ENCODE assay signal across 15 cellular contexts in genomic region chr11:14980854-14981253, GRCh38. TPM values are rescaled to one million over a fixed set of nuclear protein-coding genes. Genes with fewer than 3 reads are reported as not detected.
DNase-seq lines count a peak whose midpoint lies in the region; ATAC-seq and TF ChIP-seq lines count a peak whose summit lies in the region.
"Had no signal": no experiment of that assay in that cellular context is flagged by ENCODE, and none has a peak within 500 bp of the region (broad histone marks: within the 10 kb centered on the region; RNA-seq: fewer than 3 reads in every experiment).

No MANE protein-coding gene starts in this region.

- dilution Hi-C loops in mammary epithelial cell (cut with HindIII; ENCODE audit: low sequenced_read_pairs): loop anchor here (5.0 kb wide), 2 partner anchors 34 to 96 kb away; no protein-coding TSS in a partner anchor

- no peak overlapping the region for H3K23ac ChIP-seq in trophoblast cell (ENCODE audit: low read length)

- intact Hi-C loops in mammary epithelial cell (cut with micrococcal nuclease): no loop called here

- CTCF ChIA-PET in mammary epithelial cell (lab: Charles Lee; ENCODE audit: low non-redundant PET): interaction anchor here (0.6 kb wide), 1 partner anchor 51 kb away, joined by 7 read pairs; no protein-coding TSS in a partner anchor

- H3K4me1 ChIP-seq in mammary epithelial cell (ENCODE audit: insufficient read depth, low read length): no peaks in the 10 kb centered on the region
- H3K4me1 ChIP-seq in trophoblast cell (ENCODE audit: control insufficient read depth in 1 of 2, insufficient read depth in 2 of 2, low read length in 2 of 2): no peaks in the 10 kb centered on the region
- no peaks in the 10 kb centered on the region for H3K4me1 ChIP-seq in BE2C
- H3K4me1 ChIP-seq: foreskin keratinocyte had no signal

- H2BK120ac ChIP-seq in trophoblast cell (ENCODE audit: insufficient read depth, low read length, poor library complexity): no peak overlapping the region

- H4K8ac ChIP-seq in trophoblast cell (ENCODE audit: low read depth, low read length): no peak overlapping the region

- no peak overlapping the region for H3K27ac ChIP-seq in mammary epithelial cell (ENCODE audit: insufficient read depth, low read depth, low read length)
- no peak overlapping the region for H3K27ac ChIP-seq in trophoblast cell (ENCODE audit: low read depth, low read length)
- H3K27ac ChIP-seq: foreskin keratinocyte had no signal

- 35% methylated on average over 2 of the region's 3 CpGs for WGBS in mammary epithelial cell (ENCODE audit: low coverage, missing lambda C conversion rate)
- WGBS in trophoblast cell (ENCODE audit: extremely low coverage, insufficient coverage, insufficient read length): no CpG with 5 or more reads among the region's 3 CpGs

- H3K18ac ChIP-seq in trophoblast cell (ENCODE audit: low read length): no peak overlapping the region

- H3K4me3 ChIP-seq in mammary epithelial cell (replicated peaks in 1 of 3; ENCODE audit: insufficient read depth in 1 of 3, low read depth in 2 of 3, low read length in 3 of 3): no peak overlapping the region
- no peak overlapping the region for H3K4me3 ChIP-seq in trophoblast cell (ENCODE audit: low read depth, low read length)
- no peak overlapping the region for H3K4me3 ChIP-seq in BE2C (ENCODE audit: low read depth, low read length)

- no peak overlapping the region for H2AK5ac ChIP-seq in trophoblast cell (ENCODE audit: low read length)

- no peak overlapping the region for H4K91ac ChIP-seq in trophoblast cell (ENCODE audit: low read depth, low read length)

- TF ChIP-seq CTCF in mammary epithelial cell (conservative IDR thresholded peaks at IDR 0.05 in 1 of 2, IDR thresholded peaks at IDR 0.05 in 1 of 2; ENCODE audit: extremely low read depth in 1 of 2, insufficient read depth in 1 of 2, low read depth in 1 of 2, low read length in 2 of 2): no peak
- TF ChIP-seq CTCF in BE2C (IDR thresholded peaks at IDR 0.05; ENCODE audit: low read depth, low read length): no peak

- H4K12ac ChIP-seq in trophoblast cell (ENCODE audit: low read depth, low read length): no peak overlapping the region

- no peak overlapping the region for H3K4ac ChIP-seq in trophoblast cell (ENCODE audit: low read depth, low read length)

- in situ Hi-C loops in mammary epithelial cell (cut with MboI; ENCODE audit: low sequenced_read_pairs in 2 of 2): no loop called here

- no peak overlapping the region for H2BK12ac ChIP-seq in trophoblast cell (ENCODE audit: low read length)

- H3K14ac ChIP-seq in trophoblast cell (ENCODE audit: low read length): no peak overlapping the region

- BruUV-seq in mammary epithelial cell (replicated peaks; lab: Mats Ljungman, UMichigan): no TSS peak

- peaks cover 8% of the 10 kb centered on the region for H3K27me3 ChIP-seq in mammary epithelial cell (ENCODE audit: insufficient read depth, low read length)
- H3K27me3 ChIP-seq in trophoblast cell (ENCODE audit: insufficient read depth, low read length): peaks cover 2% of the 10 kb centered on the region
- H3K27me3 ChIP-seq in BE2C: peaks cover 5% of the 10 kb centered on the region

- peak; percentile 77 for DNase-seq in EH (ENCODE audit: low read depth)
- DNase-seq in HT1080 (ENCODE audit: low read depth): peak; percentile 61
- DNase-seq in mammary epithelial cell: peak; percentile 28
- DNase-seq in trophoblast cell: peak; percentile 50 to 72
- DNase-seq in NCI-H1930 (lab: John Stamatoyannopoulos, UW): no peak
- no peak for DNase-seq in NCI-H1436 (lab: John Stamatoyannopoulos, UW)
- DNase-seq in BE2C: no peak
- DNase-seq: activated B cell treated with CpG ODN at 0.5 μM for 24 hours; activated gamma-delta T cell; anterior cingulate cortex; CD4-positive, alpha-beta memory T cell; stimulated activated CD4-positive, alpha-beta T cell treated with anti-CD3 and anti-CD28 coated beads, Interleukin-4, amount 100 ng/mL, for 24 hours; T-helper 1 cell had no signal

- H2BK5ac ChIP-seq in trophoblast cell (ENCODE audit: low read depth, low read length, poor library complexity): no peak overlapping the region

- no peaks in the 10 kb centered on the region for H3K79me2 ChIP-seq in mammary epithelial cell (ENCODE audit: insufficient read depth, low read length)
- H3K79me2 ChIP-seq in trophoblast cell (ENCODE audit: control insufficient read depth, insufficient read depth, low read length, poor library complexity): no peaks in the 10 kb centered on the region

- H2AFZ ChIP-seq in mammary epithelial cell (ENCODE audit: low read depth, low read length) (no peak overlapping the region), trophoblast cell (ENCODE audit: insufficient read depth, low read length, poor library complexity) (no peak overlapping the region)

- H3K9ac ChIP-seq in mammary epithelial cell (ENCODE audit: insufficient read depth, low read length) (no peak overlapping the region), trophoblast cell (ENCODE audit: low read length) (no peak overlapping the region)

- H3K36me3 ChIP-seq in mammary epithelial cell (ENCODE audit: insufficient read depth, low read length): no peaks in the 10 kb centered on the region
- no peaks in the 10 kb centered on the region for H3K36me3 ChIP-seq in trophoblast cell (ENCODE audit: control insufficient read depth in 1 of 2, insufficient read depth in 2 of 2, low read length in 2 of 2)
- H3K36me3 ChIP-seq in BE2C: no peaks in the 10 kb centered on the region

- no peak for ATAC-seq in HG02678 (IDR thresholded peaks at IDR 0.05; ENCODE audit: unreplicated experiment)
- ATAC-seq: foreskin keratinocyte had no signal

- no peak overlapping the region for H3K4me2 ChIP-seq in mammary epithelial cell (ENCODE audit: insufficient read depth, low read depth, low read length)
- H3K4me2 ChIP-seq in trophoblast cell (ENCODE audit: low read length): no peak overlapping the region

- H3K9me3 ChIP-seq in mammary epithelial cell (replicated peaks; ENCODE audit: insufficient read depth, low read length) (no peaks in the 10 kb centered on the region), trophoblast cell (ENCODE audit: insufficient read depth, low read depth, low read length) (no peaks in the 10 kb centered on the region), BE2C (no peaks in the 10 kb centered on the region)

- H4K20me1 ChIP-seq in mammary epithelial cell (ENCODE audit: insufficient read depth, low read length): no peaks in the 10 kb centered on the region

- no peaks in the 10 kb centered on the region for H3K79me1 ChIP-seq in trophoblast cell (ENCODE audit: low read length)

RNA-seq across cellular contexts. Expression of gene CALCA, which starts 8.7 kb away (rescaled TPM):
- not detected in 2 replicates for total RNA-seq in HT1080 (2014; rRNA removed; shearing (Covaris generic))
- not detected in 2 replicates for polyA plus RNA-seq in HT1080 (2015; cell fraction: cytosol; rRNA removed)
- not detected in 2 replicates for polyA plus RNA-seq in HT1080 (2015; cell fraction: nucleus; rRNA removed)
- not detected for total RNA-seq in mammary epithelial cell
- not detected for polyA plus RNA-seq in mammary epithelial cell
- polyA minus RNA-seq in mammary epithelial cell: not detected
- polyA plus RNA-seq in trophoblast cell (2013): 0.94 and 1.3 TPM in 2 replicates
- not detected for polyA plus RNA-seq in BE2C (2012; ENCODE audit: insufficient read depth, insufficient read length, low read depth)
- total RNA-seq: activated B cell treated with CpG ODN at 0.5 μM for 24 hours; CD4-positive, alpha-beta memory T cell; foreskin keratinocyte had no signal
- polyA plus RNA-seq: CD4-positive, alpha-beta memory T cell; foreskin keratinocyte had no signal

Comparison
In these comparisons a context has a peak if more than half of its experiments do, and no peak if none do; other contexts are left out.
1. DNase-seq: peak in EH (single experiment), HT1080 (single experiment), mammary epithelial cell (single experiment) and trophoblast cell (2 of 2); none in NCI-H1930 (0 of 2), NCI-H1436 (single experiment) and BE2C (single experiment).